In the genomic region with DNA sequence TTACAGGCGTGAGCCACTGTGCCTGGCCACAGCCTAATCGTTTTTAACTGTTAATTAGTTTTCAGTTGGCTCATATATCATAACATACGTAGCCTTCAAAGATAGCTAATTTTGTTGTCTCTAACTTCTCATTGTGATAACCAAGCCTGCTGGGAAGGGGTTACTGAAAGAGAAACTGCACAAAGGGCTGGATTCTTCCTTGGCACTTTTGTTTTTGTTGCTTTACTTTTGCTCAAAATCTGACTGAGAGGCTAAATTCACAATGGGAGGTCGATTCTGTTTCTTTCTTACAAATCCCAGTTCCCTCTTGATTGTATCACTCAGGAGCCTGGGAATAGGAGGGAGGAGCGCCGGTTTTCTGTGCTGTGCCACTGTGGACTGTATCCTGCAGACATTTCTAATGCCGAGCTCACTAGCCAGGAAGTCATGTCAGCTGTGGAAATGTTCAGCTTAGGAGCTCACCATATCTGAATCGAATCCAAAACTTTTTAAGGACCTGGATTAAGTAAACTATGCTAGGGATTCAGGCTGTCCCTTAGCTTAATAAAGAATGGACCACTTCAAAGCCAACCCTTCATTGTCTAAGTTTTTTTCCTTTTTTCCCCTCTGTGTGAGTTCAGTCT, we compare ENCODE assay signal across 10 cellular contexts.
DNase-seq lines count a peak whose midpoint lies in the region; ATAC-seq, FAIRE-seq and TF ChIP-seq lines count a peak whose summit lies in the region.
"Had no signal": no experiment of that assay in that cellular context is flagged by ENCODE, and none has a peak within 500 bp of the region (broad histone marks: within the 10 kb centered on the region; RNA-seq: fewer than 3 reads in every experiment).

No MANE protein-coding gene starts in this region.

- H3K27ac ChIP-seq in neural progenitor cell: peak overlapping the region; percentile 91

- TF ChIP-seq CTCF in AG10803 (conservative IDR thresholded peaks at IDR 0.05; ENCODE audit: low read length) (no peak), neural progenitor cell (IDR thresholded peaks at IDR 0.05) (no peak)

- peak overlapping the region; percentile 97 for H3K27ac Mint-ChIP-seq in neural progenitor cell
- H3K27ac Mint-ChIP-seq: activated naive CD8-positive, alpha-beta T cell treated with anti-CD3 and anti-CD28 coated beads, Interleukin-2, amount 10 ng/mL, durations not matched to agents 7 days and 5 days had no signal

- no peaks in the 10 kb centered on the region for H3K36me3 Mint-ChIP-seq in neural progenitor cell
- H3K36me3 Mint-ChIP-seq: activated naive CD8-positive, alpha-beta T cell treated with anti-CD3 and anti-CD28 coated beads, Interleukin-2, amount 10 ng/mL, durations not matched to agents 7 days and 5 days had no signal

- no peak overlapping the region for H3K9ac ChIP-seq in neural progenitor cell

- peaks cover 34% of the 10 kb centered on the region for H3K4me1 Mint-ChIP-seq in neural progenitor cell
- H3K4me1 Mint-ChIP-seq: activated naive CD8-positive, alpha-beta T cell treated with anti-CD3 and anti-CD28 coated beads, Interleukin-2, amount 10 ng/mL, durations not matched to agents 7 days and 5 days had no signal

- H3K9me3 Mint-ChIP-seq in neural progenitor cell: peaks cover 3% of the 10 kb centered on the region

- no peaks in the 10 kb centered on the region for H4K20me1 ChIP-seq in neural progenitor cell (ENCODE audit: low read depth)

- no peak overlapping the region for H2AFZ ChIP-seq in neural progenitor cell (replicated peaks)

- H3K4me1 ChIP-seq in neural progenitor cell: peaks cover 19% of the 10 kb centered on the region

- ATAC-seq in HG02852 (IDR thresholded peaks at IDR 0.05; ENCODE audit: unreplicated experiment) (no peak), GM21825 (IDR thresholded peaks at IDR 0.05; ENCODE audit: unreplicated experiment) (no peak), GM18861 (IDR thresholded peaks at IDR 0.05; ENCODE audit: unreplicated experiment) (no peak)

- peaks cover 21% of the 10 kb centered on the region for H3F3A ChIP-seq in neural progenitor cell (ENCODE audit: low read depth)

- no peaks in the 10 kb centered on the region for H3K79me2 ChIP-seq in neural progenitor cell (ENCODE audit: low read depth)

- no peak for TF ChIP-seq POLR2A in erythroblast (IDR thresholded peaks at IDR 0.05; ENCODE audit: low read length)

- peak; percentile 75 for DNase-seq in AG10803 (ENCODE audit: low read depth)
- peak; percentile 68 for DNase-seq in RPMI7951 (ENCODE audit: low read depth)
- peak; percentile 19 to 26 for DNase-seq in erythroblast (lab: John Stamatoyannopoulos, UW)
- peak; percentile 86 for DNase-seq in neural progenitor cell (ENCODE audit: low spot score)
- DNase-seq in GM19239 (ENCODE audit: insufficient read length, low spot score): no peak
- DNase-seq: activated naive CD8-positive, alpha-beta T cell treated with anti-CD3 and anti-CD28 coated beads, Interleukin-2, amount 10 ng/mL, durations not matched to agents 7 days and 5 days; DND-41 had no signal

- no peak for FAIRE-seq in GM19239 (lab: Jason Lieb, UNC)

- H3K27me3 Mint-ChIP-seq in neural progenitor cell (ENCODE audit: insufficient read depth, low read depth): peaks cover 4% of the 10 kb centered on the region
- H3K27me3 Mint-ChIP-seq: activated naive CD8-positive, alpha-beta T cell treated with anti-CD3 and anti-CD28 coated beads, Interleukin-2, amount 10 ng/mL, durations not matched to agents 7 days and 5 days had no signal

- H3K4me3 ChIP-seq in AG10803 (ENCODE audit: low read length): peak overlapping the region; percentile 41
- H3K4me3 ChIP-seq in neural progenitor cell: peak overlapping the region; percentile 4

- H3K4me2 ChIP-seq in neural progenitor cell: peak overlapping the region; percentile 48

- peak overlapping the region; percentile 73 for H3K4me3 Mint-ChIP-seq in neural progenitor cell
- H3K4me3 Mint-ChIP-seq: activated naive CD8-positive, alpha-beta T cell treated with anti-CD3 and anti-CD28 coated beads, Interleukin-2, amount 10 ng/mL, durations not matched to agents 7 days and 5 days had no signal

- no peaks in the 10 kb centered on the region for H3K27me3 ChIP-seq in neural progenitor cell

- H3K36me3 ChIP-seq in neural progenitor cell: no peaks in the 10 kb centered on the region

- H3K9me3 ChIP-seq in neural progenitor cell (ENCODE audit: low read depth): no peaks in the 10 kb centered on the region
